Comparison of ENCODE assay signal across 1 cellular context in genomic region chr12:114186241-114187002, GRCh38.
TF ChIP-seq lines count a peak whose summit lies in the region.

No MANE protein-coding gene starts in this region.

TF ChIP-seq in WTC11, 78 proteins besides CTCF, POLR2A, EP300 and RAD21 (continued from another document):
- TF ChIP-seq AFF4 (CRISPR knock-in tag; IDR thresholded peaks at IDR 0.05; ENCODE audit: borderline replicate concordance): no peak
- TF ChIP-seq MYBL2 (CRISPR knock-in tag; IDR thresholded peaks at IDR 0.05): no peak
- no peak for TF ChIP-seq NFE2L1 (CRISPR knock-in tag; IDR thresholded peaks at IDR 0.05)
- TF ChIP-seq, protein P1, sequence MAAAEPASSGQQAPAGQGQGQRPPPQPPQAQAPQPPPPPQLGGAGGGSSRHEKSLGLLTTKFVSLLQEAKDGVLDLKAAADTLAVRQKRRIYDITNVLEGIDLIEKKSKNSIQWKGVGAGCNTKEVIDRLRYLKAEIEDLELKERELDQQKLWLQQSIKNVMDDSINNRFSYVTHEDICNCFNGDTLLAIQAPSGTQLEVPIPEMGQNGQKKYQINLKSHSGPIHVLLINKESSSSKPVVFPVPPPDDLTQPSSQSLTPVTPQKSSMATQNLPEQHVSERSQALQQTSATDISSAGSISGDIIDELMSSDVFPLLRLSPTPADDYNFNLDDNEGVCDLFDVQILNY (CRISPR knock-in tag; IDR thresholded peaks at IDR 0.05): no peak
- TF ChIP-seq, protein P2, sequence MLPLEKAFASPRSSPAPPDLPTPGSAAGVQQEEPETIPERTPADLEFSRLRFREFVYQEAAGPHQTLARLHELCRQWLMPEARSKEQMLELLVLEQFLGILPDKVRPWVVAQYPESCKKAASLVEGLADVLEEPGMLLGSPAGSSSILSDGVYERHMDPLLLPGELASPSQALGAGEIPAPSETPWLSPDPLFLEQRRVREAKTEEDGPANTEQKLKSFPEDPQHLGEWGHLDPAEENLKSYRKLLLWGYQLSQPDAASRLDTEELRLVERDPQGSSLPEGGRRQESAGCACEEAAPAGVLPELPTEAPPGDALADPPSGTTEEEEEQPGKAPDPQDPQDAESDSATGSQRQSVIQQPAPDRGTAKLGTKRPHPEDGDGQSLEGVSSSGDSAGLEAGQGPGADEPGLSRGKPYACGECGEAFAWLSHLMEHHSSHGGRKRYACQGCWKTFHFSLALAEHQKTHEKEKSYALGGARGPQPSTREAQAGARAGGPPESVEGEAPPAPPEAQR (CRISPR knock-in tag; IDR thresholded peaks at IDR 0.05): no peak
- TF ChIP-seq MAX (CRISPR knock-in tag; IDR thresholded peaks at IDR 0.05): no peak
- no peak for TF ChIP-seq JUN (CRISPR knock-in tag; IDR thresholded peaks at IDR 0.05)
- no peak for TF ChIP-seq GABPB1 (CRISPR knock-in tag; IDR thresholded peaks at IDR 0.05)
- no peak for TF ChIP-seq FOXP1 (CRISPR knock-in tag; IDR thresholded peaks at IDR 0.05; ENCODE audit: borderline replicate concordance)
- no peak for TF ChIP-seq HMGA2 (CRISPR knock-in tag; IDR thresholded peaks at IDR 0.05)
- no peak for TF ChIP-seq ZNF121 (CRISPR knock-in tag; IDR thresholded peaks at IDR 0.05)
